In genomic region chr7:131836733-131837132, GRCh38 we compare ENCODE assay signal across 21 cellular contexts.
"Had no signal": no experiment of that assay in that cellular context is flagged by ENCODE, and none has a peak within 500 bp of the region (broad histone marks: within the 10 kb centered on the region; RNA-seq: fewer than 3 reads in every experiment).

No MANE protein-coding gene starts in this region.

- H3K27ac Mint-ChIP-seq: activated B cell treated with CpG ODN at 0.5 μM for 24 hours; activated CD4-positive, alpha-beta memory T cell treated with anti-CD3 and anti-CD28 coated beads, Interleukin-2, amount 10 ng/mL, durations not matched to agents 7 days and 5 days; activated CD8-positive, alpha-beta memory T cell treated with anti-CD3 and anti-CD28 coated beads, Interleukin-2, amount 10 ng/mL, durations not matched to agents 7 days and 5 days; activated naive CD8-positive, alpha-beta T cell treated with anti-CD3 and anti-CD28 coated beads, Interleukin-2, amount 10 ng/mL, durations not matched to agents 7 days and 5 days; activated T-helper 17 cell treated with anti-CD3 and anti-CD28 coated beads, Interleukin-2, amount 50 U/mL, for 72 hours; nephron progenitor cell; T-helper 2 cell treated with Interferon-gamma antibody and Interleukin-4, amounts not matched to agents 5 μg/mL and 100 μg/mL, for 36 hours had no signal

- H3K27me3 Mint-ChIP-seq: activated CD4-positive, alpha-beta memory T cell treated with anti-CD3 and anti-CD28 coated beads, Interleukin-2, amount 10 ng/mL, durations not matched to agents 7 days and 5 days had no signal

- H3K36me3 ChIP-seq: left lung, tibial nerve had no signal

- H3K9me3 ChIP-seq: body of pancreas, left lung, tibial nerve had no signal

- ATAC-seq: activated CD8-positive, alpha-beta memory T cell treated with anti-CD3 and anti-CD28 coated beads, Interleukin-2, amount 10 ng/mL, durations not matched to agents 7 days and 5 days; activated T-helper 17 cell treated with anti-CD3 and anti-CD28 coated beads, Interleukin-2, amount 50 U/mL, for 72 hours; body of pancreas; left lung had no signal

- H3K27ac ChIP-seq: body of pancreas, epithelial cell of prostate, left lung, tibial nerve had no signal

- H3K4me3 Mint-ChIP-seq: activated B cell treated with CpG ODN at 0.5 μM for 24 hours; activated CD4-positive, alpha-beta memory T cell treated with anti-CD3 and anti-CD28 coated beads, Interleukin-2, amount 10 ng/mL, durations not matched to agents 7 days and 5 days; activated CD8-positive, alpha-beta memory T cell treated with anti-CD3 and anti-CD28 coated beads, Interleukin-2, amount 10 ng/mL, durations not matched to agents 7 days and 5 days; activated naive CD8-positive, alpha-beta T cell treated with anti-CD3 and anti-CD28 coated beads, Interleukin-2, amount 10 ng/mL, durations not matched to agents 7 days and 5 days; activated T-helper 17 cell treated with anti-CD3 and anti-CD28 coated beads, Interleukin-2, amount 50 U/mL, for 72 hours; nephron progenitor cell; T-helper 2 cell treated with Interferon-gamma antibody and Interleukin-4, amounts not matched to agents 5 μg/mL and 100 μg/mL, for 36 hours had no signal

- H3K36me3 Mint-ChIP-seq: activated CD8-positive, alpha-beta memory T cell treated with anti-CD3 and anti-CD28 coated beads, Interleukin-2, amount 10 ng/mL, durations not matched to agents 7 days and 5 days; activated naive CD8-positive, alpha-beta T cell treated with anti-CD3 and anti-CD28 coated beads, Interleukin-2, amount 10 ng/mL, durations not matched to agents 7 days and 5 days had no signal

- H3K4me3 ChIP-seq: body of pancreas, left lung, tibial nerve had no signal

- DNase-seq: activated B cell treated with CpG ODN at 0.5 μM for 24 hours; activated CD4-positive, alpha-beta memory T cell treated with anti-CD3 and anti-CD28 coated beads, Interleukin-2, amount 10 ng/mL, durations not matched to agents 7 days and 5 days; activated CD4-positive, alpha-beta T cell treated with anti-CD3 and anti-CD28 coated beads for 4 hours; activated CD8-positive, alpha-beta memory T cell treated with anti-CD3 and anti-CD28 coated beads, Interleukin-2, amount 10 ng/mL, durations not matched to agents 7 days and 5 days; activated naive CD4-positive, alpha-beta T cell treated with Interleukin-2 at 50 U/mL for 16 hours; activated naive CD8-positive, alpha-beta T cell treated with anti-CD3 and anti-CD28 coated beads, Interleukin-2, amount 10 ng/mL, durations not matched to agents 7 days and 5 days; body of pancreas; foreskin fibroblast; left lung; nephron progenitor cell; occipital lobe; posterior cingulate gyrus; retina; stimulated activated CD4-positive, alpha-beta T cell treated with anti-CD3 and anti-CD28 coated beads, Interleukin-12 subunit alpha, Interleukin-12 subunit beta, amount 100 ng/mL, for 4 hours; stimulated activated CD4-positive, alpha-beta T cell treated with anti-CD3 and anti-CD28 coated beads, Interleukin-1b, Interleukin-23, amount 100 ng/mL, for 48 hours; stimulated activated CD8-positive, alpha-beta memory T cell treated with anti-CD3 and anti-CD28 coated beads, Interleukin-4, amount 100 ng/mL, for 48 hours; stimulated activated naive CD4-positive, alpha-beta T cell treated with Interleukin-2 at 50 U/mL for 16 hours had no signal

- H3K27me3 ChIP-seq: body of pancreas, tibial nerve had no signal

- H3K4me1 ChIP-seq: body of pancreas, left lung, tibial nerve had no signal

- H3K9me3 Mint-ChIP-seq: activated B cell treated with CpG ODN at 0.5 μM for 24 hours; activated CD4-positive, alpha-beta memory T cell treated with anti-CD3 and anti-CD28 coated beads, Interleukin-2, amount 10 ng/mL, durations not matched to agents 7 days and 5 days; activated naive CD8-positive, alpha-beta T cell treated with anti-CD3 and anti-CD28 coated beads, Interleukin-2, amount 10 ng/mL, durations not matched to agents 7 days and 5 days; activated T-helper 17 cell treated with anti-CD3 and anti-CD28 coated beads, Interleukin-2, amount 50 U/mL, for 72 hours; nephron progenitor cell; T-helper 2 cell treated with Interferon-gamma antibody and Interleukin-4, amounts not matched to agents 5 μg/mL and 100 μg/mL, for 36 hours had no signal

- H3K4me1 Mint-ChIP-seq: activated B cell treated with CpG ODN at 0.5 μM for 24 hours; activated CD4-positive, alpha-beta memory T cell treated with anti-CD3 and anti-CD28 coated beads, Interleukin-2, amount 10 ng/mL, durations not matched to agents 7 days and 5 days; activated CD8-positive, alpha-beta memory T cell treated with anti-CD3 and anti-CD28 coated beads, Interleukin-2, amount 10 ng/mL, durations not matched to agents 7 days and 5 days; activated naive CD8-positive, alpha-beta T cell treated with anti-CD3 and anti-CD28 coated beads, Interleukin-2, amount 10 ng/mL, durations not matched to agents 7 days and 5 days; activated T-helper 17 cell treated with anti-CD3 and anti-CD28 coated beads, Interleukin-2, amount 50 U/mL, for 72 hours had no signal
